ENCODE assay signal across 30 cellular contexts in genomic region chr1:223146745-223147144, GRCh38. TPM values are rescaled to one million over a fixed set of nuclear protein-coding genes. Genes with fewer than 3 reads are reported as not detected.
"Had no signal": no experiment of that assay in that cellular context is flagged by ENCODE, and none has a peak within 500 bp of the region (broad histone marks: within the 10 kb centered on the region; RNA-seq: fewer than 3 reads in every experiment).

No MANE protein-coding gene starts in this region.

- ATAC-seq: effector memory CD8-positive, alpha-beta T cell; esophagus mucosa; foreskin keratinocyte; gastrocnemius medialis; gastroesophageal sphincter; heart left ventricle; heart right ventricle had no signal

- H3K27ac Mint-ChIP-seq: dendritic cell treated with granulocyte-macrophage colony-stimulating factor and Interleukin-4, amounts not matched to agents 40 ng/mL and 50 ng/mL, for 4 days; effector memory CD8-positive, alpha-beta T cell; endodermal cell had no signal

- H3K27ac ChIP-seq: colonic mucosa, coronary artery, dorsolateral prefrontal cortex, epithelial cell of prostate, esophagus muscularis mucosa, esophagus squamous epithelium, foreskin keratinocyte, gastrocnemius medialis, gastroesophageal sphincter, heart left ventricle, heart right ventricle had no signal

- H3K4me3 Mint-ChIP-seq: dendritic cell treated with granulocyte-macrophage colony-stimulating factor and Interleukin-4, amounts not matched to agents 40 ng/mL and 50 ng/mL, for 4 days; effector memory CD8-positive, alpha-beta T cell; endodermal cell had no signal

- DNase-seq: colonic mucosa; cortex of kidney; dermis blood vessel endothelial cell; dorsolateral prefrontal cortex; effector CD4-positive, alpha-beta T cell; effector CD8-positive, alpha-beta T cell; effector memory CD4-positive, alpha-beta T cell; effector memory CD8-positive, alpha-beta T cell; endodermal cell; erythroblast; esophagus squamous epithelium; foreskin fibroblast; foreskin keratinocyte; foreskin melanocyte; gastrocnemius medialis; glutamatergic neuron; head of caudate nucleus; heart left ventricle; heart right ventricle had no signal

- FAIRE-seq: colon, endometrium, endothelial cell of umbilical vein, frontal cortex had no signal

- H3K4me1 ChIP-seq: foreskin keratinocyte had no signal

- H3K36me3 ChIP-seq: colonic mucosa, esophagus muscularis mucosa, esophagus squamous epithelium, gastrocnemius medialis, gastroesophageal sphincter, heart left ventricle, heart right ventricle had no signal

- H3K27me3 ChIP-seq: colonic mucosa, esophagus squamous epithelium, gastrocnemius medialis, gastroesophageal sphincter, heart left ventricle had no signal

- H3K4me3 ChIP-seq: colonic mucosa, coronary artery, dorsolateral prefrontal cortex, esophagus muscularis mucosa, esophagus squamous epithelium, gastrocnemius medialis, gastroesophageal sphincter, heart left ventricle, heart right ventricle had no signal

- H3K9me3 ChIP-seq: colonic mucosa, esophagus squamous epithelium, gastrocnemius medialis, gastroesophageal sphincter had no signal

RNA-seq across cellular contexts. Expression of gene TLR5, which starts 3.7 kb away (rescaled TPM):
- total RNA-seq: endodermal cell, fibroblast of villous mesenchyme had no signal
